12 cellular contexts compared by ENCODE assay signal in genomic region chr20:23082846-23083552, GRCh38. TPM values are rescaled to one million over a fixed set of nuclear protein-coding genes. Genes with fewer than 3 reads are reported as not detected.
DNase-seq lines count a peak whose midpoint lies in the region; ATAC-seq and TF ChIP-seq lines count a peak whose summit lies in the region.
"Had no signal": no experiment of that assay in that cellular context is flagged by ENCODE, and none has a peak within 500 bp of the region (broad histone marks: within the 10 kb centered on the region; RNA-seq: fewer than 3 reads in every experiment).

No MANE protein-coding gene starts in this region.

- H3K27ac ChIP-seq in coronary artery (peak overlapping the region; percentile 85 to 98), lower lobe of right lung (peak overlapping the region; percentile 93), tibial nerve (peak overlapping the region in 3 of 4 donors; percentile 66 to 87 (median 87))
- H3K27ac ChIP-seq: SK-N-MC had no signal

- H3K4me3 ChIP-seq in coronary artery (peak overlapping the region; percentile 71), lower lobe of right lung (peak overlapping the region; percentile 56), tibial nerve (peak overlapping the region in 3 of 4 donors; percentile 14 to 47 (median 26))
- H3K4me3 ChIP-seq: SK-N-MC had no signal

- intact Hi-C loops in lower lobe of right lung (cut with DNase I): no loop called here

- no peak for TF ChIP-seq CTCF in coronary artery (IDR thresholded peaks at IDR 0.05)
- TF ChIP-seq CTCF in lower lobe of right lung (IDR thresholded peaks at IDR 0.05): no peak
- TF ChIP-seq CTCF in tibial nerve (IDR thresholded peaks at IDR 0.05): no peak

- H3K4me1 ChIP-seq in lower lobe of right lung (peaks cover 70% of the 10 kb centered on the region), tibial nerve (peaks cover 0 to 20% (median 0%) of the 10 kb centered on the region in 4 donors)

- H3K9me3 ChIP-seq in lower lobe of right lung (no peaks in the 10 kb centered on the region), tibial nerve (no peaks in the 10 kb centered on the region)

- TF ChIP-seq EP300 in tibial nerve (IDR thresholded peaks at IDR 0.05): peak in 1 of 2 donors; percentile 45

- 46 to 48% methylated on average over 9 of the region's 9 CpGs for WGBS in tibial nerve, 2 donors

- H3K36me3 ChIP-seq in lower lobe of right lung: no peaks in the 10 kb centered on the region
- no peaks in the 10 kb centered on the region for H3K36me3 ChIP-seq in tibial nerve

- peak; percentile 85 to 89 for ATAC-seq in lower lobe of right lung
- no peak for ATAC-seq in HG03139 (IDR thresholded peaks at IDR 0.05; ENCODE audit: unreplicated experiment)

- DNase-seq in SKM-1 treated with dmso at 0.1 percent for 144 hours (lab: John Stamatoyannopoulos, UW; ENCODE audit: unreplicated experiment) (peak; percentile 20), SKM-1 (lab: John Stamatoyannopoulos, UW; ENCODE audit: unreplicated experiment) (no peak), coronary artery (ENCODE audit: low spot score) (peak; percentile 78), lower lobe of right lung (peak; percentile 88), tibial nerve (ENCODE audit: low spot score in 2 of 2) (no peak), NCI-H1930 (lab: John Stamatoyannopoulos, UW) (no peak), C1 segment of cervical spinal cord (lab: John Stamatoyannopoulos, UW) (no peak)
- DNase-seq: ACHN, head of caudate nucleus had no signal

- H3K27me3 ChIP-seq in lower lobe of right lung (ENCODE audit: low read depth) (no peaks in the 10 kb centered on the region), tibial nerve (no peaks in the 10 kb centered on the region)

- no peak for TF ChIP-seq POLR2A in tibial nerve (IDR thresholded peaks at IDR 0.05)

RNA-seq across cellular contexts. Expression of gene CD93, which starts 3.1 kb away (rescaled TPM):
- total RNA-seq in lower lobe of right lung (99.7 TPM), tibial nerve (10 to 100 TPM; 23.0 to 85.1 (median 65.7) TPM)

RNA-seq across cellular contexts. Expression of gene THBD, which starts 33.5 kb away (rescaled TPM):
- total RNA-seq in lower lobe of right lung (77.6 TPM), tibial nerve (10 to 100 TPM; 48.1 to 60.3 (median 56.9) TPM)

RNA-seq across cellular contexts. Expression of gene SSTR4, which starts 47.9 kb away (rescaled TPM):
- total RNA-seq in lower lobe of right lung (0.35 TPM), tibial nerve (not detected)
- total RNA-seq: renal cortical epithelial cell had no signal

Comparison
In these comparisons a context has a peak if more than half of its experiments do, and no peak if none do; other contexts are left out.
1. DNase-seq: peak in SKM-1 treated with dmso at 0.1 percent for 144 hours (single experiment), coronary artery (single experiment) and lower lobe of right lung (single experiment); none in SKM-1 (single experiment), tibial nerve (0 of 2), NCI-H1930 (0 of 2) and C1 segment of cervical spinal cord (0 of 14).
2. Peak in every context shown above with its lines, with median percentiles within 50 percentile points of each other: H3K27ac ChIP-seq and H3K4me3 ChIP-seq.